In the genomic region with DNA sequence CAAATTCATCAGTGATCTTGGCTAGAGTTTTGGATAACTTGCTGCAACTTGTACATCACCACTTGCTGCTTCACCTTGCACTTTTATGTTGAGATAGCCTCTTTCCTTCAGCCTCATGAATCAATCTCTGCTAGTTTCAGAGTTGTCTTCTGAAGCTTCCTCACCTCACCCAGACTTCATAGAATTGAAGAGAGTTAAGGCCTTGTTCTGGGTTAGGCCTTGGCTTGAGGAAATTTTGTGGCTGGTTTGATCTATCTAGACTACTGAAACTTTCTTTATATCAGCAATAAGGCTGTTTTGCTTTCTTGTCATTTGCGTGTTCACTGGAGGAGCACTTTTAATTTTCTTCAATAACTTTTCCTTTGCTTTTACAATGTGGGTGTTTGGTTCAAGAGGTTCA, we compare ENCODE assay signal across 24 cellular contexts.
"Had no signal": no experiment of that assay in that cellular context is flagged by ENCODE, and none has a peak within 500 bp of the region (broad histone marks: within the 10 kb centered on the region; RNA-seq: fewer than 3 reads in every experiment).

No MANE protein-coding gene starts in this region.

- H3K9me3 Mint-ChIP-seq: activated CD4-positive, alpha-beta T cell treated with anti-CD3 and anti-CD28 coated beads, Interleukin-2, amount 10 ng/mL, durations not matched to agents 24 days and 14 days; stimulated activated memory B cell treated with anti-CD40 and anti-IgM and Interleukin-4, amounts not matched to agents 10 μg/mL and 1 μg/mL and 100 μg/mL, for 72 hours had no signal

- H3K36me3 ChIP-seq: adrenal gland, lower lobe of right lung, neural progenitor cell, sigmoid colon, uterus had no signal

- H3K4me2 ChIP-seq: neural progenitor cell, smooth muscle cell had no signal

- H3K9ac ChIP-seq: neural progenitor cell had no signal

- H2AFZ ChIP-seq: neural progenitor cell had no signal

- H3K27ac Mint-ChIP-seq: activated CD4-positive, alpha-beta T cell treated with anti-CD3 and anti-CD28 coated beads, Interleukin-2, amount 10 ng/mL, durations not matched to agents 24 days and 14 days; neural progenitor cell; stimulated activated memory B cell treated with anti-CD40 and anti-IgM and Interleukin-4, amounts not matched to agents 10 μg/mL and 1 μg/mL and 100 μg/mL, for 72 hours had no signal

- H3K4me3 ChIP-seq: adrenal gland, ascending aorta, coronary artery, gastroesophageal sphincter, lower lobe of right lung, mucosa of descending colon, neural progenitor cell, sigmoid colon, smooth muscle cell, testis, uterus had no signal

- H3K27ac ChIP-seq: adrenal gland, ascending aorta, coronary artery, gastroesophageal sphincter, lower lobe of right lung, neural progenitor cell, sigmoid colon, testis, uterus had no signal

- H3K9me3 ChIP-seq: mucosa of descending colon, sigmoid colon, testis, uterus had no signal

- H3K27me3 ChIP-seq: adrenal gland, ascending aorta, gastroesophageal sphincter, neural progenitor cell, sigmoid colon, testis, uterus had no signal

- H3K4me3 Mint-ChIP-seq: activated CD4-positive, alpha-beta T cell treated with anti-CD3 and anti-CD28 coated beads, Interleukin-2, amount 10 ng/mL, durations not matched to agents 24 days and 14 days; neural progenitor cell; stimulated activated memory B cell treated with anti-CD40 and anti-IgM and Interleukin-4, amounts not matched to agents 10 μg/mL and 1 μg/mL and 100 μg/mL, for 72 hours had no signal

- H3K4me1 Mint-ChIP-seq: activated CD4-positive, alpha-beta T cell treated with anti-CD3 and anti-CD28 coated beads, Interleukin-2, amount 10 ng/mL, durations not matched to agents 24 days and 14 days; neural progenitor cell had no signal

- FAIRE-seq: islet of Langerhans had no signal

- H3K4me1 ChIP-seq: ascending aorta, lower lobe of right lung, neural progenitor cell, testis, uterus had no signal

- H3K27me3 Mint-ChIP-seq: stimulated activated memory B cell treated with anti-CD40 and anti-IgM and Interleukin-4, amounts not matched to agents 10 μg/mL and 1 μg/mL and 100 μg/mL, for 72 hours had no signal

- DNase-seq: activated CD4-positive, alpha-beta T cell treated with anti-CD3 and anti-CD28 coated beads, Interleukin-2, amount 10 ng/mL, durations not matched to agents 24 days and 14 days; activated CD4-positive, CD25-positive, alpha-beta regulatory T cell; activated CD8-positive, alpha-beta memory T cell treated with anti-CD3 and anti-CD28 coated beads for 24 hours; activated CD8-positive, alpha-beta memory T cell treated with anti-CD3 and anti-CD28 coated beads, Interleukin-2, amount 50 U/mL, for 4 hours; activated naive CD4-positive, alpha-beta T cell treated with Interleukin-2 at 50 U/mL for 16 hours; activated T-cell treated with anti-CD3 and anti-CD28 coated beads, Interleukin-2, amount 50 U/mL, for 48 hours; adrenal gland; cerebellar nuclear complex; head of caudate nucleus; lower lobe of right lung; mesendoderm; mucosa of descending colon; sigmoid colon; stimulated activated CD4-positive, alpha-beta T cell treated with anti-CD3 and anti-CD28 coated beads, Interleukin-15, amount 100 ng/mL, for 24 hours; testis; trophoblast cell; uterus had no signal

- ATAC-seq: gastroesophageal sphincter; lower lobe of right lung; mucosa of descending colon; stimulated activated memory B cell treated with anti-CD40 and anti-IgM and Interleukin-4, amounts not matched to agents 10 μg/mL and 1 μg/mL and 100 μg/mL, for 72 hours had no signal
